ENCODE assay signal across 1 cellular context in genomic region chr17:64147110-64148016, GRCh38.
TF ChIP-seq lines count a peak whose summit lies in the region.

No MANE protein-coding gene starts in this region.

TF ChIP-seq in SK-N-SH, 30 proteins besides CTCF, POLR2A, EP300 and RAD21 (continued from another document):
- TF ChIP-seq ZBTB33 (IDR thresholded peaks at IDR 0.05; ENCODE audit: borderline replicate concordance, low read depth) (no peak), NRF1 (IDR thresholded peaks at IDR 0.05; ENCODE audit: low read depth, low read length) (no peak), PBX3 (IDR thresholded peaks at IDR 0.05) (peak; percentile 27; the same call in 1 of the 2 replicates), FOSL2 (IDR thresholded peaks at IDR 0.05; ENCODE audit: borderline replicate concordance, low read depth) (no peak), ELF1 (IDR thresholded peaks at IDR 0.05) (peak; percentile 33; the same call in 1 of the 2 replicates), EZH2phosphoT487 (IDR thresholded peaks at IDR 0.05; ENCODE audit: borderline replicate concordance, low read depth) (no peak), TEAD4 (IDR thresholded peaks at IDR 0.05; ENCODE audit: borderline replicate concordance, insufficient read depth) (no peak), MEF2A (IDR thresholded peaks at IDR 0.05; ENCODE audit: borderline replicate concordance, low read depth) (no peak), CHD2 (IDR thresholded peaks at IDR 0.05; ENCODE audit: low read length, partially characterized antibody) (peak; percentile 12), MXI1 (IDR thresholded peaks at IDR 0.05; ENCODE audit: low read depth, low read length) (peak; percentile 97), FOXJ3 (CRISPR knock-in tag; IDR thresholded peaks at IDR 0.05) (no peak), RCOR1 (IDR thresholded peaks at IDR 0.05; ENCODE audit: low read length) (peak; percentile 12; the same call in 1 of the 2 replicates), MAX (IDR thresholded peaks at IDR 0.05; ENCODE audit: low read depth) (peak; percentile 75), IRF3 (IDR thresholded peaks at IDR 0.05; ENCODE audit: low read depth, low read length) (no peak)
